Comparison of ENCODE assay signal across 37 cellular contexts in the genomic region with DNA sequence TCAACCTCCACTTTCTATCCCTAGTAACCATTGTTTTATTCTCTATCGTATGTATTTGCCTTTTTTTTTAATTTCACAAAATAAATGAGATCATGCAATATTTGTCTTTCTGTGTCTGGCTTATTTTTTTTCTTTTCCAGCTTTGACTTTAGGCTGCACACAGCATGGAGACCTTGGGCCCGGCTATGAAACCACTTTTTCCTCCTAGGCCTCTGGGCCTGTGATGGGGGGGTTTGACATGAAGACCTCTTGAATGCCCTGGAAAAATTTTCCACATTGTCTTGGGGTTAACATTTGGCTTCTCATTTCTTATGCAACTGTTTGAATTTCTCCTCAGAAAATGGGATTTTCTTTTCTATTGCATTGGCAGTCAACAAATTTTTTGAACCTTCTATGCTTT.
"Had no signal": no experiment of that assay in that cellular context is flagged by ENCODE, and none has a peak within 500 bp of the region (broad histone marks: within the 10 kb centered on the region; RNA-seq: fewer than 3 reads in every experiment).

No MANE protein-coding gene starts in this region.

- H3K27ac ChIP-seq: adrenal gland, ascending aorta, body of pancreas, brain microvascular endothelial cell, breast epithelium, cardiac muscle cell had no signal

- ATAC-seq: activated naive CD4-positive, alpha-beta T cell treated with anti-CD3 and anti-CD28 coated beads, Interleukin-2, amount 50 U/mL, for 72 hours; activated naive CD8-positive, alpha-beta T cell treated with anti-CD3 and anti-CD28 coated beads, Interleukin-2, amount 50 U/mL, for 24 hours; activated T-cell treated with anti-CD3 and anti-CD28 coated beads, Interleukin-2, amount 50 U/mL, for 4 hours; activated T-cell treated with anti-CD3 and anti-CD28 coated beads, Interleukin-2, amount 50 U/mL, for 72 hours; activated T-helper 17 cell treated with anti-CD3 and anti-CD28 coated beads, Interleukin-2, amount 50 U/mL, for 72 hours; body of pancreas had no signal

- DNase-seq: activated effector memory CD4-positive, alpha-beta T cell treated with anti-CD3 and anti-CD28 coated beads, Interleukin-2, amount 50 U/mL, for 16 hours; activated effector memory CD4-positive, alpha-beta T cell treated with Interleukin-2 at 50 U/mL for 16 hours; activated gamma-delta T cell; activated gamma-delta T cell treated with Interleukin-2 at 50 U/mL for 16 hours; activated naive CD4-positive, alpha-beta T cell; activated naive CD4-positive, alpha-beta T cell treated with anti-CD3 and anti-CD28 coated beads for 36 hours; activated naive CD4-positive, alpha-beta T cell treated with anti-CD3 and anti-CD28 coated beads, Interleukin-2, amount 10 ng/mL, durations not matched to agents 7 days and 5 days; activated naive CD4-positive, alpha-beta T cell treated with anti-CD3 and anti-CD28 coated beads, Interleukin-2, amount 50 U/mL, for 16 hours; activated naive CD4-positive, alpha-beta T cell treated with Interleukin-2 at 50 U/mL for 16 hours; activated naive CD8-positive, alpha-beta T cell treated with anti-CD3 and anti-CD28 coated beads for 36 hours; activated naive CD8-positive, alpha-beta T cell treated with anti-CD3 and anti-CD28 coated beads, Interleukin-2, amount 10 ng/mL, durations not matched to agents 7 days and 5 days; activated naive CD8-positive, alpha-beta T cell treated with anti-CD3 and anti-CD28 coated beads, Interleukin-2, amount 50 U/mL, for 24 hours; activated T-cell treated with anti-CD3 and anti-CD28 coated beads, Interleukin-2, amount 50 U/mL, for 24 hours; activated T-cell treated with anti-CD3 and anti-CD28 coated beads, Interleukin-2, amount 50 U/mL, for 4 hours; activated T-cell treated with anti-CD3 and anti-CD28 coated beads, Interleukin-2, amount 50 U/mL, for 48 hours; activated T-cell treated with anti-CD3 and anti-CD28 coated beads, Interleukin-2, amount 50 U/mL, for 72 hours; adrenal gland; amniotic stem cell; amygdala; anterior cingulate cortex; aorta; body of pancreas; brain microvascular endothelial cell; caudate nucleus; central memory CD4-positive, alpha-beta T cell; cerebellar nuclear complex had no signal

- H3K27me3 ChIP-seq: adrenal gland, ascending aorta, body of pancreas, brain microvascular endothelial cell, breast epithelium, cardiac muscle cell had no signal

- H3K4me1 ChIP-seq: adrenal gland, ascending aorta, body of pancreas, breast epithelium had no signal

- H3K4me1 Mint-ChIP-seq: brain had no signal

- H3K4me3 Mint-ChIP-seq: activated naive CD4-positive, alpha-beta T cell treated with anti-CD3 and anti-CD28 coated beads for 36 hours; activated naive CD4-positive, alpha-beta T cell treated with anti-CD3 and anti-CD28 coated beads, Interleukin-2, amount 10 ng/mL, durations not matched to agents 7 days and 5 days; activated naive CD4-positive, alpha-beta T cell treated with anti-CD3 and anti-CD28 coated beads, Interleukin-2, amount 50 U/mL, for 24 hours; activated naive CD8-positive, alpha-beta T cell; activated naive CD8-positive, alpha-beta T cell treated with anti-CD3 and anti-CD28 coated beads for 36 hours; activated naive CD8-positive, alpha-beta T cell treated with anti-CD3 and anti-CD28 coated beads, Interleukin-2, amount 10 ng/mL, durations not matched to agents 7 days and 5 days; activated naive CD8-positive, alpha-beta T cell treated with anti-CD3 and anti-CD28 coated beads, Interleukin-2, amount 50 U/mL, for 24 hours; activated T-cell treated with anti-CD3 and anti-CD28 coated beads, Interleukin-2, amount 50 U/mL, for 24 hours; activated T-cell treated with anti-CD3 and anti-CD28 coated beads, Interleukin-2, amount 50 U/mL, for 4 hours; activated T-cell treated with anti-CD3 and anti-CD28 coated beads, Interleukin-2, amount 50 U/mL, for 72 hours; activated T-helper 1 cell treated with anti-CD3 and anti-CD28 coated beads, Interleukin-12 subunit alpha, Interleukin-12 subunit beta, Interleukin-2, Interleukin-4 antibody, amounts not matched to agents 30 ng/mL and 10 ng/mL and 1 ng/mL, durations not matched to agents 14 hours and 24 hours and 36 hours; activated T-helper 17 cell treated with anti-CD3 and anti-CD28 coated beads, Interleukin-2, amount 50 U/mL, for 72 hours; brain; central memory CD8-positive, alpha-beta T cell had no signal

- H3K36me3 Mint-ChIP-seq: brain had no signal

- H3K9me3 ChIP-seq: adrenal gland, ascending aorta, body of pancreas, breast epithelium had no signal

- H3K36me3 ChIP-seq: adrenal gland, ascending aorta, brain microvascular endothelial cell, breast epithelium, cardiac muscle cell had no signal

- H3K4me3 ChIP-seq: adrenal gland, ascending aorta, body of pancreas, breast epithelium, cardiac muscle cell had no signal

- H3K27ac Mint-ChIP-seq: activated naive CD4-positive, alpha-beta T cell treated with anti-CD3 and anti-CD28 coated beads for 36 hours; activated naive CD4-positive, alpha-beta T cell treated with anti-CD3 and anti-CD28 coated beads, Interleukin-2, amount 10 ng/mL, durations not matched to agents 7 days and 5 days; activated naive CD4-positive, alpha-beta T cell treated with anti-CD3 and anti-CD28 coated beads, Interleukin-2, amount 50 U/mL, for 24 hours; activated naive CD4-positive, alpha-beta T cell treated with anti-CD3 and anti-CD28 coated beads, Interleukin-2, amount 50 U/mL, for 72 hours; activated naive CD8-positive, alpha-beta T cell; activated naive CD8-positive, alpha-beta T cell treated with anti-CD3 and anti-CD28 coated beads for 36 hours; activated naive CD8-positive, alpha-beta T cell treated with anti-CD3 and anti-CD28 coated beads, Interleukin-2, amount 50 U/mL, for 24 hours; activated T-cell treated with anti-CD3 and anti-CD28 coated beads, Interleukin-2, amount 50 U/mL, for 24 hours; activated T-cell treated with anti-CD3 and anti-CD28 coated beads, Interleukin-2, amount 50 U/mL, for 72 hours; activated T-helper 1 cell treated with anti-CD3 and anti-CD28 coated beads, Interleukin-12 subunit alpha, Interleukin-12 subunit beta, Interleukin-2, Interleukin-4 antibody, amounts not matched to agents 30 ng/mL and 10 ng/mL and 1 ng/mL, durations not matched to agents 14 hours and 24 hours and 36 hours; activated T-helper 17 cell treated with anti-CD3 and anti-CD28 coated beads, Interleukin-2, amount 50 U/mL, for 72 hours; activated T-helper 2 cell treated with anti-CD3 and anti-CD28 coated beads, Interferon-gamma antibody, Interleukin-2, Interleukin-4, amounts not matched to agents 10 μg/mL and 5 μg/mL and 100 μg/mL, durations not matched to agents 14 hours and 24 hours and 36 hours; brain had no signal

- H3K27me3 Mint-ChIP-seq: activated naive CD4-positive, alpha-beta T cell treated with anti-CD3 and anti-CD28 coated beads, Interleukin-2, amount 10 ng/mL, durations not matched to agents 7 days and 5 days; activated naive CD4-positive, alpha-beta T cell treated with anti-CD3 and anti-CD28 coated beads, Interleukin-2, amount 50 U/mL, for 24 hours; activated naive CD8-positive, alpha-beta T cell; activated naive CD8-positive, alpha-beta T cell treated with anti-CD3 and anti-CD28 coated beads for 36 hours; activated naive CD8-positive, alpha-beta T cell treated with anti-CD3 and anti-CD28 coated beads, Interleukin-2, amount 10 ng/mL, durations not matched to agents 7 days and 5 days; activated naive CD8-positive, alpha-beta T cell treated with anti-CD3 and anti-CD28 coated beads, Interleukin-2, amount 50 U/mL, for 24 hours; activated T-cell treated with anti-CD3 and anti-CD28 coated beads, Interleukin-2, amount 50 U/mL, for 24 hours; central memory CD8-positive, alpha-beta T cell had no signal
